Comparison of ENCODE assay signal across 26 cellular contexts in genomic region chr4:69147334-69147733, GRCh38. TPM values are rescaled to one million over a fixed set of nuclear protein-coding genes. Genes with fewer than 3 reads are reported as not detected.
DNase-seq lines count a peak whose midpoint lies in the region; TF ChIP-seq lines count a peak whose summit lies in the region.
"Had no signal": no experiment of that assay in that cellular context is flagged by ENCODE, and none has a peak within 500 bp of the region (broad histone marks: within the 10 kb centered on the region; RNA-seq: fewer than 3 reads in every experiment).

No MANE protein-coding gene starts in this region.

- H3K9me3 ChIP-seq in thyroid gland, result no peaks in the 10 kb centered on the region
- H3K9me3 ChIP-seq in Caco-2, result no peaks in the 10 kb centered on the region

- CTCF ChIA-PET in Caco-2 (lab: Charles Lee), result no interaction called here

- intact Hi-C loops in thyroid gland (cut with DNase I) (no loop called here), Caco-2 (cut with micrococcal nuclease; ENCODE audit: unreplicated experiment) (no loop called here)

- 44 to 57% methylated on average over 4 of the region's 4 CpGs for WGBS in thyroid gland, 2 donors

- no peak overlapping the region for H3K27ac ChIP-seq in thyroid gland
- H3K27ac ChIP-seq: 22Rv1, C4-2B, GM23248, PC-9 had no signal

- TF ChIP-seq CTCF in thyroid gland (IDR thresholded peaks at IDR 0.05), result no peak
- TF ChIP-seq CTCF in Caco-2 (IDR thresholded peaks at IDR 0.05; ENCODE audit: insufficient read depth in 1 of 2, low read depth in 1 of 2, low read length in 1 of 2, severe bottlenecking in 1 of 2, unreplicated experiment in 1 of 2), result no peak

- H3K4me1 ChIP-seq in thyroid gland (no peaks in the 10 kb centered on the region), Caco-2 (no peaks in the 10 kb centered on the region)

- no peak overlapping the region for H3K4me3 ChIP-seq in thyroid gland (replicated peaks in 1 of 3)
- no peak overlapping the region for H3K4me3 ChIP-seq in Caco-2 (ENCODE audit: low read depth, low read length)
- H3K4me3 ChIP-seq: GM23248, PC-9 had no signal

- no peaks in the 10 kb centered on the region for H3K27me3 Mint-ChIP-seq in Caco-2 (ENCODE audit: insufficient read depth, unreplicated experiment)
- H3K27me3 Mint-ChIP-seq: B cell had no signal

- POLR2A ChIA-PET in Caco-2 (lab: Charles Lee), result no interaction called here

- no TSS peak for BruUV-seq in Caco-2 (replicated peaks; lab: Mats Ljungman, UMichigan)

- H3K27me3 ChIP-seq in thyroid gland, result no peaks in the 10 kb centered on the region
- no peaks in the 10 kb centered on the region for H3K27me3 ChIP-seq in Caco-2 (replicated peaks; ENCODE audit: control insufficient read depth, insufficient read depth, low read length)

- no peaks in the 10 kb centered on the region for H3K4me1 Mint-ChIP-seq in Caco-2 (ENCODE audit: low read depth, unreplicated experiment)
- H3K4me1 Mint-ChIP-seq: B cell, H9 had no signal

- H3K27ac Mint-ChIP-seq in Caco-2 (ENCODE audit: unreplicated experiment), result no peak overlapping the region
- H3K27ac Mint-ChIP-seq: B cell; CD8-positive, alpha-beta T cell; H9 had no signal

- H3K36me3 Mint-ChIP-seq in Caco-2 (ENCODE audit: insufficient read depth, unreplicated experiment), result no peaks in the 10 kb centered on the region
- H3K36me3 Mint-ChIP-seq: CD8-positive, alpha-beta T cell had no signal

- H3K36me3 ChIP-seq in thyroid gland (no peaks in the 10 kb centered on the region), Caco-2 (ENCODE audit: control insufficient read depth, insufficient read depth, low read length) (no peaks in the 10 kb centered on the region)

- no peaks in the 10 kb centered on the region for H3K9me3 Mint-ChIP-seq in Caco-2 (ENCODE audit: unreplicated experiment)
- H3K9me3 Mint-ChIP-seq: CD8-positive, alpha-beta T cell; H9 had no signal

- no peak overlapping the region for H3K4me3 Mint-ChIP-seq in Caco-2 (ENCODE audit: unreplicated experiment)
- H3K4me3 Mint-ChIP-seq: B cell; CD8-positive, alpha-beta T cell; H9 had no signal

- DNase-seq in DMS153 treated with DMSO at 0.1 percent for 48 hours (lab: John Stamatoyannopoulos, UW; ENCODE audit: unreplicated experiment) (peak; percentile 36), DMS153 (lab: John Stamatoyannopoulos, UW) (no peak), SHP77 (lab: John Stamatoyannopoulos, UW) (peak; percentile 11 to 42), SHP77 treated with DMSO at 0.1 percent for 48 hours (lab: John Stamatoyannopoulos, UW) (no peak), NCI-H69 (lab: John Stamatoyannopoulos, UW) (peak; percentile 0), thyroid gland (peak; percentile 87 to 91), iPS-NIHi11 (ENCODE audit: low spot score) (no peak), Caco-2 (no peak)
- DNase-seq: Calu3; CD8-positive, alpha-beta T cell; GM23248; H9; KBM-7; MV-4-11; NCI-H1417 treated with DMSO at 0.1 percent for 48 hours; NCI-H1694 treated with DMSO at 0.1 percent for 48 hours; NCI-H2171; NK-92 treated with Interleukin-12 subunit alpha and Interleukin-12 subunit beta, amount 100 ng/mL, for 24 hours; PC-9; T-helper 1 cell had no signal

- TF ChIP-seq POLR2A in thyroid gland (IDR thresholded peaks at IDR 0.05), result no peak

RNA-seq across cellular contexts. Expression of gene UGT2B7, which starts 51.1 kb away (rescaled TPM):
- total RNA-seq in thyroid gland (not detected), Caco-2 (2022) (1.7 and 3.0 TPM in 2 replicates)
- total RNA-seq: B cell; CD8-positive, alpha-beta T cell; GM23248; H9; MCF 10A; PC-9; Right ventricle myocardium inferior; RPMI7951 had no signal

Comparison
In these comparisons a context has a peak if more than half of its experiments do, and no peak if none do; other contexts are left out.
1. DNase-seq: peak in DMS153 treated with DMSO at 0.1 percent for 48 hours (single experiment), SHP77 (2 of 2), NCI-H69 (single experiment) and thyroid gland (2 of 2); none in DMS153 (single experiment), SHP77 treated with DMSO at 0.1 percent for 48 hours (single experiment), iPS-NIHi11 (single experiment) and Caco-2 (0 of 2).